In the genomic region with DNA sequence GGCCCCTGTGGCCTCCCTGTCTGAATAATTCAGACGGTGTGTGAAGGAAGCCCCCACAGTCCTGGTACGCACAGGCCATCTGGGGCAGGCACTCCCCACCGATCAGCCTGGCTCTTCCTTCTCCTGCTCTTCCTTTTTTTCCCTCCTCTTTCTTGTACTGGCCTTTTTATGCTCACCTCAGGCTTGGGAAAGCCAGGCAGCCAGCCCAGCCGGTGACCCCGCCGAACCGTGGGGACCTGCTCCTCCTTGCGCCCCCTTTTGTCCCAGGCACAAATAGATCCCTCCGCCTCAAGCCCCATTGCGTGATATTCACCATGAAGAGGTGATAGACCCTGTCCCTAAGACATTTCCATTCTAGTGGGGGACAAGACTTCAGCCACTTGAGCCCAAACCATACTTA, we compare ENCODE assay signal across 1 cellular context.
TF ChIP-seq lines count a peak whose summit lies in the region.

No MANE protein-coding gene starts in this region.

TF ChIP-seq in GM23338, 12 proteins besides CTCF, POLR2A, EP300 and RAD21 (continued from another document):
- TF ChIP-seq, protein P1, sequence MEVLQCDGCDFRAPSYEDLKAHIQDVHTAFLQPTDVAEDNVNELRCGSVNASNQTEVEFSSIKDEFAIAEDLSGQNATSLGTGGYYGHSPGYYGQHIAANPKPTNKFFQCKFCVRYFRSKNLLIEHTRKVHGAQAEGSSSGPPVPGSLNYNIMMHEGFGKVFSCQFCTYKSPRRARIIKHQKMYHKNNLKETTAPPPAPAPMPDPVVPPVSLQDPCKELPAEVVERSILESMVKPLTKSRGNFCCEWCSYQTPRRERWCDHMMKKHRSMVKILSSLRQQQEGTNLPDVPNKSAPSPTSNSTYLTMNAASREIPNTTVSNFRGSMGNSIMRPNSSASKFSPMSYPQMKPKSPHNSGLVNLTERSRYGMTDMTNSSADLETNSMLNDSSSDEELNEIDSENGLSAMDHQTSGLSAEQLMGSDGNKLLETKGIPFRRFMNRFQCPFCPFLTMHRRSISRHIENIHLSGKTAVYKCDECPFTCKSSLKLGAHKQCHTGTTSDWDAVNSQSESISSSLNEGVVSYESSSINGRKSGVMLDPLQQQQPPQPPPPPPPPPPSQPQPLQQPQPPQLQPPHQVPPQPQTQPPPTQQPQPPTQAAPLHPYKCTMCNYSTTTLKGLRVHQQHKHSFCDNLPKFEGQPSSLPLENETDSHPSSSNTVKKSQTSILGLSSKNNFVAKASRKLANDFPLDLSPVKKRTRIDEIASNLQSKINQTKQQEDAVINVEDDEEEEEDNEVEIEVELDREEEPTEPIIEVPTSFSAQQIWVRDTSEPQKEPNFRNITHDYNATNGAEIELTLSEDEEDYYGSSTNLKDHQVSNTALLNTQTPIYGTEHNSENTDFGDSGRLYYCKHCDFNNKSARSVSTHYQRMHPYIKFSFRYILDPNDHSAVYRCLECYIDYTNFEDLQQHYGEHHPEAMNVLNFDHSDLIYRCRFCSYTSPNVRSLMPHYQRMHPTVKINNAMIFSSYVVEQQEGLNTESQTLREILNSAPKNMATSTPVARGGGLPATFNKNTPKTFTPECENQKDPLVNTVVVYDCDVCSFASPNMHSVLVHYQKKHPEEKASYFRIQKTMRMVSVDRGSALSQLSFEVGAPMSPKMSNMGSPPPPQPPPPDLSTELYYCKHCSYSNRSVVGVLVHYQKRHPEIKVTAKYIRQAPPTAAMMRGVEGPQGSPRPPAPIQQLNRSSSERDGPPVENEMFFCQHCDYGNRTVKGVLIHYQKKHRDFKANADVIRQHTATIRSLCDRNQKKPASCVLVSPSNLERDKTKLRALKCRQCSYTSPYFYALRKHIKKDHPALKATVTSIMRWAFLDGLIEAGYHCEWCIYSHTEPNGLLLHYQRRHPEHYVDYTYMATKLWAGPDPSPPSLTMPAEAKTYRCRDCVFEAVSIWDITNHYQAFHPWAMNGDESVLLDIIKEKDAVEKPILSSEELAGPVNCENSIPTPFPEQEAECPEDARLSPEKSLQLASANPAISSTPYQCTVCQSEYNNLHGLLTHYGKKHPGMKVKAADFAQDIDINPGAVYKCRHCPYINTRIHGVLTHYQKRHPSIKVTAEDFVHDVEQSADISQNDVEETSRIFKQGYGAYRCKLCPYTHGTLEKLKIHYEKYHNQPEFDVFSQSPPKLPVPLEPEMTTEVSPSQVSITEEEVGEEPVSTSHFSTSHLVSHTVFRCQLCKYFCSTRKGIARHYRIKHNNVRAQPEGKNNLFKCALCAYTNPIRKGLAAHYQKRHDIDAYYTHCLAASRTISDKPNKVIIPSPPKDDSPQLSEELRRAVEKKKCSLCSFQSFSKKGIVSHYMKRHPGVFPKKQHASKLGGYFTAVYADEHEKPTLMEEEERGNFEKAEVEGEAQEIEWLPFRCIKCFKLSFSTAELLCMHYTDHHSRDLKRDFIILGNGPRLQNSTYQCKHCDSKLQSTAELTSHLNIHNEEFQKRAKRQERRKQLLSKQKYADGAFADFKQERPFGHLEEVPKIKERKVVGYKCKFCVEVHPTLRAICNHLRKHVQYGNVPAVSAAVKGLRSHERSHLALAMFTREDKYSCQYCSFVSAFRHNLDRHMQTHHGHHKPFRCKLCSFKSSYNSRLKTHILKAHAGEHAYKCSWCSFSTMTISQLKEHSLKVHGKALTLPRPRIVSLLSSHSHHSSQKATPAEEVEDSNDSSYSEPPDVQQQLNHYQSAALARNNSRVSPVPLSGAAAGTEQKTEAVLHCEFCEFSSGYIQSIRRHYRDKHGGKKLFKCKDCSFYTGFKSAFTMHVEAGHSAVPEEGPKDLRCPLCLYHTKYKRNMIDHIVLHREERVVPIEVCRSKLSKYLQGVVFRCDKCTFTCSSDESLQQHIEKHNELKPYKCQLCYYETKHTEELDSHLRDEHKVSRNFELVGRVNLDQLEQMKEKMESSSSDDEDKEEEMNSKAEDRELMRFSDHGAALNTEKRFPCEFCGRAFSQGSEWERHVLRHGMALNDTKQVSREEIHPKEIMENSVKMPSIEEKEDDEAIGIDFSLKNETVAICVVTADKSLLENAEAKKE (CRISPR knock-in tag; IDR thresholded peaks at IDR 0.05) = no peak
- TF ChIP-seq, protein P2, sequence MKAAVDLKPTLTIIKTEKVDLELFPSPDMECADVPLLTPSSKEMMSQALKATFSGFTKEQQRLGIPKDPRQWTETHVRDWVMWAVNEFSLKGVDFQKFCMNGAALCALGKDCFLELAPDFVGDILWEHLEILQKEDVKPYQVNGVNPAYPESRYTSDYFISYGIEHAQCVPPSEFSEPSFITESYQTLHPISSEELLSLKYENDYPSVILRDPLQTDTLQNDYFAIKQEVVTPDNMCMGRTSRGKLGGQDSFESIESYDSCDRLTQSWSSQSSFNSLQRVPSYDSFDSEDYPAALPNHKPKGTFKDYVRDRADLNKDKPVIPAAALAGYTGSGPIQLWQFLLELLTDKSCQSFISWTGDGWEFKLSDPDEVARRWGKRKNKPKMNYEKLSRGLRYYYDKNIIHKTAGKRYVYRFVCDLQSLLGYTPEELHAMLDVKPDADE (IDR thresholded peaks at IDR 0.05) = no peak
- no peak for TF ChIP-seq EZH2 (IDR thresholded peaks at IDR 0.05; ENCODE audit: low read depth, unreplicated experiment)
